Comparison of ENCODE assay signal across 8 cellular contexts in the genomic region with DNA sequence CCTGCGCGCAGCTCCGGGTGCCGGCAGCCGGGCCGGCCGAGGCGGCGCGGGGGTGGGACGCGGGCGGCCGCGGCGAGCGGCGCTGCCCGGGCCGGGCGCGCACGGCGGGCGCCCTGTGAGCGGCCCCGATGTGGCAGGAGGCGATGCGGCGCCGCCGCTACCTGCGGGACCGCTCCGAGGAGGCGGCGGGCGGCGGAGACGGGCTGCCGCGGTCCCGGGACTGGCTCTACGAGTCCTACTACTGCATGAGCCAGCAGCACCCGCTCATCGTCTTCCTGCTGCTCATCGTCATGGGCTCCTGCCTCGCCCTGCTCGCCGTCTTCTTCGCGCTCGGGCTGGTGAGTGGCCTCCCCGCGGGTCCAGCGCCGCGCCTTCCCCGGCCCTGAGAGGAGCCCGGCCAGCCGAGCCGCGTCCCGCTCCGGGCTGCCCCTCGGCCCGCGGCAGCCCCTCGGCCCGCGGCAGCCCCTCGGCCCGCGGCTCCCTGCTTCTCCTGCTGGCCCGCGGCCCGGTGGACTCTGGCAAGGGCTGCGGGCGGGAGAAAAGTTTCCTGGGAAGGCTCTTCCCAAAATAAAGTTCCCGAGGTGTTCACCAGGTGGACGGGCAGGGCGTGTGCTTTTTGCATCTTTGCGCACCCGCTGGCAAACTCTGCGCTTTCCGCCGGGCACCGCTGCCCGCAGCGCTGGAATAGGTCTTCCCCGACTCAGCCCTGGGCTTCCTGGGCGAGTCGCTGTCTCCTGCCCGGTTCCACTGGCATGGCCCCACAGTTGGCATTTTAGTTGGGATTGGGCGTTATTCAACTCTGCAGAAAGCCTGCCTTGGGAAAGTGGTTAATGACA. TPM values are rescaled to one million over a fixed set of nuclear protein-coding genes. Genes with fewer than 3 reads are reported as not detected.
DNase-seq lines count a peak whose midpoint lies in the region; ATAC-seq and TF ChIP-seq lines count a peak whose summit lies in the region.

No MANE protein-coding gene starts in this region.

- H3K36me3 ChIP-seq in heart right ventricle, result no peaks in the 10 kb centered on the region
- no peaks in the 10 kb centered on the region for H3K36me3 ChIP-seq in mesendoderm (ENCODE audit: control insufficient read depth, insufficient read depth, low read length)
- H3K36me3 ChIP-seq in uterus, result no peaks in the 10 kb centered on the region

- peak in 1 of 2 donors; percentile 12 for TF ChIP-seq POLR2A in uterus (IDR thresholded peaks at IDR 0.05)

- peak overlapping the region; percentile 96 for H3K4ac ChIP-seq in mesendoderm (ENCODE audit: low read depth, low read length)

- peak overlapping the region; percentile 62 for H3K18ac ChIP-seq in mesendoderm (ENCODE audit: low read length)

- no peak overlapping the region for H2AK5ac ChIP-seq in mesendoderm (ENCODE audit: low read length)

- H3K56ac ChIP-seq in mesendoderm (ENCODE audit: low read length), result peak overlapping the region; percentile 84

- H3K4me3 ChIP-seq in heart right ventricle (peak overlapping the region in 9 of 10 donors; percentile 14 to 47 (median 40)), choroid plexus epithelial cell (ENCODE audit: low read depth, low read length) (no peak overlapping the region), mesendoderm (ENCODE audit: low read length) (peak overlapping the region; percentile 77), uterus (peak overlapping the region; percentile 54 to 81)

- H3K79me1 ChIP-seq in mesendoderm (ENCODE audit: low read length), result no peaks in the 10 kb centered on the region

- peak overlapping the region; percentile 82 for H3K4me2 ChIP-seq in mesendoderm (ENCODE audit: low read length)

- H3K27me3 ChIP-seq in heart right ventricle (peaks cover 4 to 74% (median 63%) of the 10 kb centered on the region in 7 donors), mesendoderm (ENCODE audit: insufficient read depth, low read length, poor library complexity) (no peaks in the 10 kb centered on the region), uterus (no peaks in the 10 kb centered on the region)

- H3K9ac ChIP-seq in mesendoderm (ENCODE audit: low read length), result peak overlapping the region; percentile 75

- no peak for TF ChIP-seq CTCF in heart right ventricle (IDR thresholded peaks at IDR 0.05)
- TF ChIP-seq CTCF in choroid plexus epithelial cell (conservative IDR thresholded peaks at IDR 0.05; ENCODE audit: low read depth, low read length), result no peak
- TF ChIP-seq CTCF in uterus (IDR thresholded peaks at IDR 0.05), result no peak

- DNase-seq in heart right ventricle (no peak), cardiac septum (ENCODE audit: low spot score) (no peak), choroid plexus epithelial cell (ENCODE audit: low read depth) (peak; percentile 1), mesendoderm (peak; percentile 49), uterus (peak in 1 of 2 donors; percentile 27)

- H3K79me2 ChIP-seq in mesendoderm (ENCODE audit: control insufficient read depth, insufficient read depth, low read length), result peaks cover 43% of the 10 kb centered on the region

- no peaks in the 10 kb centered on the region for H3K9me3 ChIP-seq in heart right ventricle
- no peaks in the 10 kb centered on the region for H3K9me3 ChIP-seq in uterus

- no peak overlapping the region for H3K27ac ChIP-seq in heart right ventricle
- H3K27ac ChIP-seq in mesendoderm (ENCODE audit: low read depth, low read length), result peak overlapping the region; percentile 19
- H3K27ac ChIP-seq in uterus, result peak overlapping the region; percentile 80 to 82

- peak overlapping the region; percentile 0 for H4K8ac ChIP-seq in mesendoderm (ENCODE audit: low read depth, low read length)

- peak overlapping the region; percentile 12 for H2BK5ac ChIP-seq in mesendoderm (ENCODE audit: low read length)

- no peak overlapping the region for H3K23ac ChIP-seq in mesendoderm (ENCODE audit: low read length)

- intact Hi-C loops in heart right ventricle (cut with DNase I) (loop anchor here in 3 of 10 donors (10.0 kb wide), 2 partner anchors 572 to 632 kb away; no protein-coding TSS in a partner anchor), cardiac septum (cut with DNase I) (loop anchor here (10.0 kb wide), 2 partner anchors 348 to 632 kb away; no protein-coding TSS in a partner anchor), uterus (cut with DNase I; ENCODE audit: low total_unique reads) (no loop called here)

- H3K4me1 ChIP-seq in heart right ventricle (peaks cover 0 to 12% (median 0%) of the 10 kb centered on the region in 9 donors), mesendoderm (ENCODE audit: control insufficient read depth, low read depth, low read length) (peaks cover 3% of the 10 kb centered on the region), uterus (peaks cover 0 to 5% of the 10 kb centered on the region in 2 donors)

- WGBS in heart right ventricle, 2 donors, result 1% methylated on average over 66 to 95 of the region's 95 CpGs
- WGBS in mesendoderm (ENCODE audit: extremely low coverage, insufficient coverage, low lambda C conversion rate), result no CpG with 5 or more reads among the region's 95 CpGs

- H2BK120ac ChIP-seq in mesendoderm (ENCODE audit: low read depth, low read length), result peak overlapping the region; percentile 83

- H4K5ac ChIP-seq in mesendoderm (ENCODE audit: low read length), result no peak overlapping the region

- ATAC-seq in heart right ventricle, result peak in 2 of 8 donors; percentile 23 to 47
- ATAC-seq in HG02973 (IDR thresholded peaks at IDR 0.05; ENCODE audit: unreplicated experiment), result no peak
- ATAC-seq in HG02870 (IDR thresholded peaks at IDR 0.05; ENCODE audit: unreplicated experiment), result no peak
- no peak for ATAC-seq in HG02759 (IDR thresholded peaks at IDR 0.05; ENCODE audit: unreplicated experiment)

- no peak overlapping the region for H2BK15ac ChIP-seq in mesendoderm (replicated peaks; ENCODE audit: low read depth)

RNA-seq across cellular contexts. Expression of gene ADCY2, which starts 0.4 kb away (rescaled TPM):
- total RNA-seq in heart right ventricle (under 1 TPM; 0.04 to 0.90 (median 0.22) TPM), cardiac septum (0.54 TPM), uterus (10 to 100 TPM in 1 of 4 donors, 1 to 10 TPM in 3; 3.8 to 25.3 (median 4.5) TPM)
- under 1 TPM; 0.07 to 0.13 TPM for polyA plus RNA-seq in heart right ventricle
- polyA plus RNA-seq in mesendoderm (2013, experiment 1 of 2), result 21.7 TPM
- 21.6 TPM for polyA plus RNA-seq in mesendoderm (2013, experiment 2 of 2)

Comparison
In these comparisons a context has a peak if more than half of its experiments do, and no peak if none do; other contexts are left out.
1. DNase-seq: peak in choroid plexus epithelial cell (single experiment) and mesendoderm (single experiment); none in heart right ventricle (0 of 2) and cardiac septum (single experiment).
2. H3K27ac ChIP-seq: peak in mesendoderm (single experiment) and uterus (2 of 2); none in heart right ventricle (0 of 10).